In the genomic region with DNA sequence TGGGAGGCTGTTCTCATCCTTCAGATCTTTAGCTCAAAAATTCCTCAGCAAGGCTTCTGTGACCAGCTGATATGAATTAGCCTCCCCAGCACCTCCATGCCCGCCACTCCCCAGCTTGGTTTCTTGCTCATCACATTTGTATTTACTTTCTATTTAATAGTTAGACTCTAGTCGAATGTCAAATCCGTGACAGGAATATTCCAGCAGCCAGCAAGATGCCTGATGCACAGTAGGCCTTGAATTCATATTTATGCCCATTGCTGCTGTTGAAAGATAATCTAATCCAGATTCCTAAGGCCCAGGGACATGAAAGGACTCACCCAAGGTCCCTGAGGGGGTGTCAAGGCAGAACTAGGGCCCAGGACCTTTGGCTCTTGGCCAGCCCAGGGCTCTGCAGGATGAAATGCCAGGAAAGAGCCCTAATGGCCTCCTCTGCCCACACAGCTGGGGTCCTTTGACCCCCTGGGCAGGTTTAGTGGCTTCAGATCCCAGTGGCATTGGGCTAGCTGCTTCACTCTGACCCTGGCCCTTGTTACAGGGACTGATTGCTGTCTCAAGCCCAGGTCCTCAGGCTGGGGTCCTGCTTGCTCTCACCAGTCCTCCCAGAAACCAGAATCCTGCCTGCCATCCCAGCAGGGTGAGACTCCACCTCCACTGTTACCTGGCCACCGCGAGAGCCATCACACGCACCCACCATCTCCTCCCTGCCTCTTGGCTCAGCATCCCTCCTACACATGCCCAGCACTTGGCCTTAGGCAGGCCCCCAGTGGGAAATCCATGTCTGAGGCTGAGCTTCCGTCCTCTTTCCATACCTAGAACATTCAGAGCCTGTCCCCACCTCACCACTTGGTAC, we compare ENCODE assay signal across 30 cellular contexts. TPM values are rescaled to one million over a fixed set of nuclear protein-coding genes. Genes with fewer than 3 reads are reported as not detected.
DNase-seq lines count a peak whose midpoint lies in the region; ATAC-seq and TF ChIP-seq lines count a peak whose summit lies in the region.
"Had no signal": no experiment of that assay in that cellular context is flagged by ENCODE, and none has a peak within 500 bp of the region (broad histone marks: within the 10 kb centered on the region; RNA-seq: fewer than 3 reads in every experiment).

No MANE protein-coding gene starts in this region.

- H3K79me2 ChIP-seq in smooth muscle cell (ENCODE audit: low read depth) (no peaks in the 10 kb centered on the region), osteoblast (ENCODE audit: insufficient read depth, low read length) (no peaks in the 10 kb centered on the region)
- H3K79me2 ChIP-seq: hepatocyte had no signal

- H3K27ac Mint-ChIP-seq in type B pancreatic cell: no peak overlapping the region
- H3K27ac Mint-ChIP-seq: activated naive CD4-positive, alpha-beta T cell treated with anti-CD3 and anti-CD28 coated beads, Interleukin-2, amount 50 U/mL, for 24 hours; activated T-helper 1 cell treated with anti-CD3 and anti-CD28 coated beads, Interleukin-12 subunit alpha, Interleukin-12 subunit beta, Interleukin-2, Interleukin-4 antibody, amounts not matched to agents 30 ng/mL and 10 ng/mL and 1 ng/mL, durations not matched to agents 14 hours and 24 hours and 36 hours; CD4-positive, CD25-positive, alpha-beta regulatory T cell; HFFc6 had no signal

- no peak for ATAC-seq in GM18505 (IDR thresholded peaks at IDR 0.05; ENCODE audit: unreplicated experiment)
- ATAC-seq: mucosa of descending colon had no signal

- no peaks in the 10 kb centered on the region for H3K9me3 Mint-ChIP-seq in type B pancreatic cell
- H3K9me3 Mint-ChIP-seq: activated B cell treated with CpG ODN at 0.5 μM for 24 hours; activated naive CD4-positive, alpha-beta T cell treated with anti-CD3 and anti-CD28 coated beads, Interleukin-2, amount 50 U/mL, for 24 hours; activated T-helper 1 cell treated with anti-CD3 and anti-CD28 coated beads, Interleukin-12 subunit alpha, Interleukin-12 subunit beta, Interleukin-2, Interleukin-4 antibody, amounts not matched to agents 30 ng/mL and 10 ng/mL and 1 ng/mL, durations not matched to agents 14 hours and 24 hours and 36 hours; HFFc6 had no signal

- peak; percentile 30 for DNase-seq in activated CD8-positive, alpha-beta memory T cell treated with anti-CD3 and anti-CD28 coated beads for 24 hours
- no peak for DNase-seq in activated CD8-positive, alpha-beta memory T cell treated with anti-CD3 and anti-CD28 coated beads, Interleukin-2, amount 50 U/mL, for 4 hours
- DNase-seq in H7 (peak; percentile 18), islet precursor cell (peak; percentile 32), type B pancreatic cell (ENCODE audit: extremely low spot score, unreplicated experiment) (peak; percentile 50), smooth muscle cell (lab: John Stamatoyannopoulos, UW; ENCODE audit: unreplicated experiment) (no peak), osteoblast (ENCODE audit: insufficient read length, low spot score, missing footprints) (no peak)
- DNase-seq: activated B cell treated with CpG ODN at 0.5 μM for 24 hours; CD4-positive, CD25-positive, alpha-beta regulatory T cell; central memory CD4-positive, alpha-beta T cell; DMS 273 treated with DMSO at 0.1 percent for 48 hours; HFFc6; mucosa of descending colon; MV-4-11; NCI-H1694; NCI-H2171 treated with DMSO at 0.1 percent for 48 hours; NCI-H69; spleen; stimulated activated CD4-positive, alpha-beta T cell treated with anti-CD3 and anti-CD28 coated beads, Interleukin-4, amount 100 ng/mL, for 1 hour; stimulated activated naive CD4-positive, alpha-beta T cell treated with Interleukin-2 at 50 U/mL for 16 hours; T1000; transverse colon had no signal

- TF ChIP-seq CTCF in type B pancreatic cell (conservative IDR thresholded peaks at IDR 0.05): no peak
- no peak for TF ChIP-seq CTCF in smooth muscle cell (IDR thresholded peaks at IDR 0.05; ENCODE audit: borderline replicate concordance, insufficient read depth, poor library complexity, severe bottlenecking)
- TF ChIP-seq CTCF in osteoblast (IDR thresholded peaks at IDR 0.05; ENCODE audit: extremely low read depth, low read depth, low read length): no peak

- H3K9me3 ChIP-seq in smooth muscle cell (replicated peaks; ENCODE audit: low read depth) (no peaks in the 10 kb centered on the region), osteoblast (ENCODE audit: low read depth, low read length) (no peaks in the 10 kb centered on the region)
- H3K9me3 ChIP-seq: ascending aorta, mucosa of descending colon, spleen, transverse colon had no signal

- H3K9ac ChIP-seq in smooth muscle cell (ENCODE audit: low read depth): no peak overlapping the region

- no peak overlapping the region for H2AFZ ChIP-seq in smooth muscle cell (ENCODE audit: low read depth)
- H2AFZ ChIP-seq in osteoblast (ENCODE audit: low read length): no peak overlapping the region
- H2AFZ ChIP-seq: hepatocyte had no signal

- peaks cover 26% of the 10 kb centered on the region for H3K4me1 Mint-ChIP-seq in type B pancreatic cell (ENCODE audit: unreplicated experiment)
- H3K4me1 Mint-ChIP-seq: activated naive CD4-positive, alpha-beta T cell treated with anti-CD3 and anti-CD28 coated beads, Interleukin-2, amount 50 U/mL, for 24 hours; CD4-positive, CD25-positive, alpha-beta regulatory T cell had no signal

- H3K4me3 Mint-ChIP-seq in type B pancreatic cell: no peak overlapping the region
- H3K4me3 Mint-ChIP-seq: activated B cell treated with CpG ODN at 0.5 μM for 24 hours; activated naive CD4-positive, alpha-beta T cell treated with anti-CD3 and anti-CD28 coated beads, Interleukin-2, amount 50 U/mL, for 24 hours; activated T-helper 1 cell treated with anti-CD3 and anti-CD28 coated beads, Interleukin-12 subunit alpha, Interleukin-12 subunit beta, Interleukin-2, Interleukin-4 antibody, amounts not matched to agents 30 ng/mL and 10 ng/mL and 1 ng/mL, durations not matched to agents 14 hours and 24 hours and 36 hours; CD4-positive, CD25-positive, alpha-beta regulatory T cell; HFFc6 had no signal

- H3K27ac ChIP-seq in smooth muscle cell (ENCODE audit: low read depth): no peak overlapping the region
- H3K27ac ChIP-seq in osteoblast (ENCODE audit: low read depth, low read length): no peak overlapping the region
- H3K27ac ChIP-seq: ascending aorta, epithelial cell of prostate, hepatocyte, transverse colon had no signal

- H4K20me1 ChIP-seq in smooth muscle cell (ENCODE audit: low read depth) (no peaks in the 10 kb centered on the region), osteoblast (ENCODE audit: insufficient read depth, low read length) (no peaks in the 10 kb centered on the region)

- H3K27me3 ChIP-seq in H7 (ENCODE audit: control insufficient read depth, insufficient read depth, low read length) (no peaks in the 10 kb centered on the region), smooth muscle cell (ENCODE audit: low read depth) (no peaks in the 10 kb centered on the region), osteoblast (ENCODE audit: insufficient read depth, low read length) (no peaks in the 10 kb centered on the region)
- H3K27me3 ChIP-seq: ascending aorta, hepatocyte, transverse colon had no signal

- peaks cover 13% of the 10 kb centered on the region for H3K27me3 Mint-ChIP-seq in type B pancreatic cell
- H3K27me3 Mint-ChIP-seq: activated B cell treated with CpG ODN at 0.5 μM for 24 hours had no signal

- H3K36me3 Mint-ChIP-seq in type B pancreatic cell: no peaks in the 10 kb centered on the region
- H3K36me3 Mint-ChIP-seq: activated naive CD4-positive, alpha-beta T cell treated with anti-CD3 and anti-CD28 coated beads, Interleukin-2, amount 50 U/mL, for 24 hours; CD4-positive, CD25-positive, alpha-beta regulatory T cell had no signal

- H3K36me3 ChIP-seq in H7 (replicated peaks; ENCODE audit: control insufficient read depth, insufficient read depth, low read length): no peaks in the 10 kb centered on the region
- H3K36me3 ChIP-seq in smooth muscle cell (ENCODE audit: low read depth): no peaks in the 10 kb centered on the region
- no peaks in the 10 kb centered on the region for H3K36me3 ChIP-seq in osteoblast (ENCODE audit: insufficient read depth, low read length)
- H3K36me3 ChIP-seq: ascending aorta, transverse colon had no signal

- H3F3A ChIP-seq in smooth muscle cell (ENCODE audit: low read depth): peaks cover 8% of the 10 kb centered on the region

- no peak for TF ChIP-seq POLR2A in GM18505 (IDR thresholded peaks at IDR 0.05; ENCODE audit: borderline replicate concordance, extremely low read depth, insufficient read depth, insufficient read length)

- peaks cover 12% of the 10 kb centered on the region for H3K4me1 ChIP-seq in smooth muscle cell (ENCODE audit: low read depth)
- H3K4me1 ChIP-seq in osteoblast (ENCODE audit: insufficient read depth, low read length): peaks cover 8% of the 10 kb centered on the region
- H3K4me1 ChIP-seq: ascending aorta, transverse colon had no signal

- H3K4me3 ChIP-seq in H7 (ENCODE audit: insufficient read depth, low read depth, low read length) (no peak overlapping the region), smooth muscle cell (no peak overlapping the region), osteoblast (ENCODE audit: insufficient read depth, low read length) (no peak overlapping the region)
- H3K4me3 ChIP-seq: ascending aorta, hepatocyte, mucosa of descending colon, spleen, transverse colon had no signal

- H3K4me2 ChIP-seq in smooth muscle cell (no peak overlapping the region), osteoblast (ENCODE audit: insufficient read depth, low read length) (no peak overlapping the region)
- H3K4me2 ChIP-seq: hepatocyte had no signal

- 83% methylated on average over 7 of the region's 7 CpGs for WGBS in smooth muscle cell (ENCODE audit: low lambda C conversion rate)

RNA-seq across cellular contexts. Expression of a gene that starts 7.3 kb away (rescaled TPM):
- not detected in 2 replicates for total RNA-seq in H7 (2014; rRNA removed; shearing (Covaris generic))
- total RNA-seq in type B pancreatic cell (ENCODE audit: low replicate concordance) (1.6 and 4.0 TPM in 2 replicates), smooth muscle cell (3.9 and 6.2 TPM in 2 replicates), osteoblast (0.36 and 0.88 TPM in 2 replicates)
- polyA plus RNA-seq in smooth muscle cell: 2.2 and 12.9 TPM in 2 replicates
- total RNA-seq: A673; CD4-positive, CD25-positive, alpha-beta regulatory T cell; renal cortical epithelial cell had no signal

Comparison
In these comparisons a context has a peak if more than half of its experiments do, and no peak if none do; other contexts are left out.
1. DNase-seq: peak in activated CD8-positive, alpha-beta memory T cell treated with anti-CD3 and anti-CD28 coated beads for 24 hours (single experiment), H7 (single experiment), islet precursor cell (single experiment) and type B pancreatic cell (single experiment); none in activated CD8-positive, alpha-beta memory T cell treated with anti-CD3 and anti-CD28 coated beads, Interleukin-2, amount 50 U/mL, for 4 hours (single experiment), smooth muscle cell (single experiment) and osteoblast (single experiment).